Comparison of ENCODE assay signal across 31 cellular contexts in the genomic region with DNA sequence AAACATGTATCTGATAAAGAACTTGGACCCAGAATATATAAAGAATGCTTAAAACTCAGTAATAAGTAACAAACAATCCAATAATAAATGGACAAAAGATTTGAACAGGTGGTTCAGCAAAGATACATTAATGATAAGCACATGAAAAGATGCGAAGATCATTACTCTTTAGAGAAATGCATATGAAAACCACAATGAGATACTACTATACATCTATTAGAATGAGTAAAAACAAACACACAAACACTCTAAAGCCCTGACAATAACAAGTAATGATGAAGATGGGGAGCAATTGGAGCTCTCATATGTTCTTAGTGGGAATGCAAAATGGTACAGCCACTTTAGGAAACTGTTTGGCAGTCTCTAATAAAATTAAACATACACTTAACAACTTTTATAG.
"Had no signal": no experiment of that assay in that cellular context is flagged by ENCODE, and none has a peak within 500 bp of the region (broad histone marks: within the 10 kb centered on the region; RNA-seq: fewer than 3 reads in every experiment).

No MANE protein-coding gene starts in this region.

- H3K9me3 ChIP-seq: adrenal gland, ascending aorta, body of pancreas, breast epithelium had no signal

- H3K36me3 ChIP-seq: adrenal gland, ascending aorta, brain microvascular endothelial cell, breast epithelium, cardiac muscle cell had no signal

- DNase-seq: activated effector memory CD4-positive, alpha-beta T cell treated with Interleukin-2 at 50 U/mL for 16 hours; activated gamma-delta T cell; activated gamma-delta T cell treated with Interleukin-2 at 50 U/mL for 16 hours; activated naive CD4-positive, alpha-beta T cell; activated naive CD4-positive, alpha-beta T cell treated with anti-CD3 and anti-CD28 coated beads for 36 hours; activated naive CD4-positive, alpha-beta T cell treated with anti-CD3 and anti-CD28 coated beads, Interleukin-2, amount 10 ng/mL, durations not matched to agents 7 days and 5 days; activated naive CD4-positive, alpha-beta T cell treated with anti-CD3 and anti-CD28 coated beads, Interleukin-2, amount 50 U/mL, for 16 hours; activated naive CD4-positive, alpha-beta T cell treated with Interleukin-2 at 50 U/mL for 16 hours; activated naive CD8-positive, alpha-beta T cell treated with anti-CD3 and anti-CD28 coated beads for 36 hours; activated naive CD8-positive, alpha-beta T cell treated with anti-CD3 and anti-CD28 coated beads, Interleukin-2, amount 10 ng/mL, durations not matched to agents 7 days and 5 days; activated naive CD8-positive, alpha-beta T cell treated with anti-CD3 and anti-CD28 coated beads, Interleukin-2, amount 50 U/mL, for 24 hours; activated T-cell treated with anti-CD3 and anti-CD28 coated beads, Interleukin-2, amount 50 U/mL, for 4 hours; activated T-cell treated with anti-CD3 and anti-CD28 coated beads, Interleukin-2, amount 50 U/mL, for 48 hours; activated T-cell treated with anti-CD3 and anti-CD28 coated beads, Interleukin-2, amount 50 U/mL, for 72 hours; amniotic stem cell; amygdala; anterior cingulate cortex; aorta; body of pancreas; brain microvascular endothelial cell; caudate nucleus; central memory CD4-positive, alpha-beta T cell; cerebellar nuclear complex had no signal

- ATAC-seq: activated naive CD4-positive, alpha-beta T cell treated with anti-CD3 and anti-CD28 coated beads, Interleukin-2, amount 50 U/mL, for 72 hours; activated naive CD8-positive, alpha-beta T cell treated with anti-CD3 and anti-CD28 coated beads, Interleukin-2, amount 50 U/mL, for 24 hours; activated T-cell treated with anti-CD3 and anti-CD28 coated beads, Interleukin-2, amount 50 U/mL, for 4 hours; activated T-cell treated with anti-CD3 and anti-CD28 coated beads, Interleukin-2, amount 50 U/mL, for 72 hours; activated T-helper 17 cell treated with anti-CD3 and anti-CD28 coated beads, Interleukin-2, amount 50 U/mL, for 72 hours; body of pancreas had no signal

- H3K4me3 ChIP-seq: adrenal gland, ascending aorta, body of pancreas, breast epithelium, cardiac muscle cell had no signal

- FAIRE-seq: astrocyte, bronchial epithelial cell had no signal

- H3K4me1 ChIP-seq: breast epithelium had no signal

- H3K27ac ChIP-seq: adrenal gland, ascending aorta, body of pancreas, brain microvascular endothelial cell, breast epithelium, cardiac muscle cell had no signal
